7 cellular contexts compared by ENCODE assay signal in genomic region chr19:44050740-44051653, GRCh38. TPM values are rescaled to one million over a fixed set of nuclear protein-coding genes. Genes with fewer than 3 reads are reported as not detected.
A peak's percentile ranks its signal among the peaks of the same experiment; 100 is the strongest.
DNase-seq lines count a peak whose midpoint lies in the region; ATAC-seq and TF ChIP-seq lines count a peak whose summit lies in the region.

No MANE protein-coding gene starts in this region.

- H3K4me1 Mint-ChIP-seq in activated naive CD8-positive, alpha-beta T cell treated with anti-CD3 and anti-CD28 coated beads, Interleukin-2, amount 10 ng/mL, durations not matched to agents 7 days and 5 days, result peaks cover 21% of the 10 kb centered on the region

- no peaks in the 10 kb centered on the region for H3K27me3 ChIP-seq in right atrium auricular region

- no peak for TF ChIP-seq CTCF in right atrium auricular region (IDR thresholded peaks at IDR 0.05)

- peaks cover 27% of the 10 kb centered on the region for H3K9me3 Mint-ChIP-seq in activated naive CD8-positive, alpha-beta T cell treated with anti-CD3 and anti-CD28 coated beads, Interleukin-2, amount 10 ng/mL, durations not matched to agents 7 days and 5 days

- H3K36me3 Mint-ChIP-seq in activated naive CD8-positive, alpha-beta T cell treated with anti-CD3 and anti-CD28 coated beads, Interleukin-2, amount 10 ng/mL, durations not matched to agents 7 days and 5 days, result peaks cover 30% of the 10 kb centered on the region

- H3K4me3 Mint-ChIP-seq in activated naive CD8-positive, alpha-beta T cell treated with anti-CD3 and anti-CD28 coated beads, Interleukin-2, amount 10 ng/mL, durations not matched to agents 7 days and 5 days, result peak overlapping the region; percentile 86

- POLR2A ChIA-PET in activated naive CD8-positive, alpha-beta T cell treated with anti-CD3 and anti-CD28 coated beads, Interleukin-2, amount 10 ng/mL, durations not matched to agents 7 days and 5 days (lab: Charles Lee), result no interaction called here

- peak; percentile 72 for DNase-seq in NCI-H2196 treated with DMSO at 0.1 percent for 48 hours (lab: John Stamatoyannopoulos, UW; ENCODE audit: unreplicated experiment)
- peak; percentile 39 for DNase-seq in activated naive CD8-positive, alpha-beta T cell treated with anti-CD3 and anti-CD28 coated beads, Interleukin-2, amount 10 ng/mL, durations not matched to agents 7 days and 5 days
- no peak for DNase-seq in right atrium auricular region (ENCODE audit: low spot score)
- DNase-seq in putamen (ENCODE audit: low spot score), result peak; percentile 54
- DNase-seq in MV-4-11 (lab: John Stamatoyannopoulos, UW), result no peak

- peak overlapping the region; percentile 39 to 64 for H3K27ac ChIP-seq in right atrium auricular region

- no peaks in the 10 kb centered on the region for H3K9me3 ChIP-seq in right atrium auricular region

- H3K36me3 ChIP-seq in right atrium auricular region, result no peaks in the 10 kb centered on the region

- H3K4me3 ChIP-seq in right atrium auricular region, result peak overlapping the region; percentile 80 to 81

- ATAC-seq in GM21381 (IDR thresholded peaks at IDR 0.05; ENCODE audit: unreplicated experiment), result peak; percentile 23
- ATAC-seq in activated naive CD8-positive, alpha-beta T cell treated with anti-CD3 and anti-CD28 coated beads, Interleukin-2, amount 10 ng/mL, durations not matched to agents 7 days and 5 days (ENCODE audit: low read depth), result no peak
- ATAC-seq in GM18873 (IDR thresholded peaks at IDR 0.05; ENCODE audit: low FRiP score, unreplicated experiment), result no peak

- H3K4me1 ChIP-seq in right atrium auricular region, result peaks cover 0 to 19% of the 10 kb centered on the region in 2 donors

- peak overlapping the region; percentile 16 for H3K27ac Mint-ChIP-seq in activated naive CD8-positive, alpha-beta T cell treated with anti-CD3 and anti-CD28 coated beads, Interleukin-2, amount 10 ng/mL, durations not matched to agents 7 days and 5 days

- peaks cover 2% of the 10 kb centered on the region for H3K27me3 Mint-ChIP-seq in activated naive CD8-positive, alpha-beta T cell treated with anti-CD3 and anti-CD28 coated beads, Interleukin-2, amount 10 ng/mL, durations not matched to agents 7 days and 5 days

RNA-seq across cellular contexts. Expression of gene ZNF223, which starts 0.8 kb away (rescaled TPM):
- total RNA-seq in activated naive CD8-positive, alpha-beta T cell treated with anti-CD3 and anti-CD28 coated beads, Interleukin-2, amount 10 ng/mL, durations not matched to agents 7 days and 5 days, result 1 to 10 TPM; 2.2 to 3.3 TPM
- 1 to 10 TPM; 4.2 to 5.4 TPM for total RNA-seq in right atrium auricular region

RNA-seq across cellular contexts. Expression of gene ZNF284, which starts 21.0 kb away (rescaled TPM):
- 1 to 10 TPM; 3.9 to 4.1 TPM for total RNA-seq in activated naive CD8-positive, alpha-beta T cell treated with anti-CD3 and anti-CD28 coated beads, Interleukin-2, amount 10 ng/mL, durations not matched to agents 7 days and 5 days
- 1 to 10 TPM; 1.2 to 1.6 TPM for total RNA-seq in right atrium auricular region

RNA-seq across cellular contexts. Expression of gene ZNF222, which starts 25.8 kb away (rescaled TPM):
- 1 to 10 TPM; 7.8 to 7.9 TPM for total RNA-seq in activated naive CD8-positive, alpha-beta T cell treated with anti-CD3 and anti-CD28 coated beads, Interleukin-2, amount 10 ng/mL, durations not matched to agents 7 days and 5 days
- total RNA-seq in right atrium auricular region, result 1 to 10 TPM; 2.4 to 2.9 TPM

RNA-seq across cellular contexts. Expression of gene ZNF224, which starts 43.2 kb away (rescaled TPM):
- 10 to 100 TPM; 55.3 to 58.2 TPM for total RNA-seq in activated naive CD8-positive, alpha-beta T cell treated with anti-CD3 and anti-CD28 coated beads, Interleukin-2, amount 10 ng/mL, durations not matched to agents 7 days and 5 days
- 10 to 100 TPM in 1 of 2 donors, 1 to 10 TPM in 1; 7.8 to 19.0 TPM for total RNA-seq in right atrium auricular region

RNA-seq across cellular contexts. Expression of gene ZNF230, which starts 48.2 kb away (rescaled TPM):
- total RNA-seq in activated naive CD8-positive, alpha-beta T cell treated with anti-CD3 and anti-CD28 coated beads, Interleukin-2, amount 10 ng/mL, durations not matched to agents 7 days and 5 days, result 1 to 10 TPM; 9.2 to 9.7 TPM
- 1 to 10 TPM; 1.6 to 2.1 TPM for total RNA-seq in right atrium auricular region

Comparison
In these comparisons a context has a peak if more than half of its experiments do, and no peak if none do; other contexts are left out.
1. DNase-seq: peak in NCI-H2196 treated with DMSO at 0.1 percent for 48 hours (single experiment), activated naive CD8-positive, alpha-beta T cell treated with anti-CD3 and anti-CD28 coated beads, Interleukin-2, amount 10 ng/mL, durations not matched to agents 7 days and 5 days (single experiment) and putamen (single experiment); none in right atrium auricular region (single experiment) and MV-4-11 (single experiment).